ENCODE assay signal across 13 cellular contexts in the genomic region with DNA sequence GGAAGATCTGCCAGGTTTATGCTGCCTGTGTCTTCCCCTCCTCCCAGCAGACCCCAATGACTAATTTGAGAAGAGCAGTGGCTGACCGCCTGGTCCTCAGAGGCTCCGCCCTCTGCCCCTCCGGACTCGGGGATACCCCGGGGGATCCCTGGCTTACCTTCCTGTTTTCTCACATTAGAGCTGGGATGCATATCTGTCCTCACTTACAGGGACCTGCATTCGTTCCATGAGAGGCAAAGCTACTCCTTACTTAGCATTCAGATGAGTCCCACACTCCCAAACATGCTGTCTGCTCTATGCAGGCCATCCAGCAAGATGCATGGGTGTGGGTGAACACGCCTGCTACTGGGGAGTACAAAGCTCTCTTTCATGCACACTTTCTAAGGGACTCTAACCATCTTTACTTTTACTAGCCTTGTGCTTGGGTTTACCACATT. TPM values are rescaled to one million over a fixed set of nuclear protein-coding genes. Genes with fewer than 3 reads are reported as not detected.
DNase-seq lines count a peak whose midpoint lies in the region; ATAC-seq and TF ChIP-seq lines count a peak whose summit lies in the region.
"Had no signal": no experiment of that assay in that cellular context is flagged by ENCODE, and none has a peak within 500 bp of the region (broad histone marks: within the 10 kb centered on the region; RNA-seq: fewer than 3 reads in every experiment).

No MANE protein-coding gene starts in this region.

- peaks cover 74% of the 10 kb centered on the region for H3K4me1 Mint-ChIP-seq in brain

- no peaks in the 10 kb centered on the region for H3K9me3 ChIP-seq in prostate gland

- no peaks in the 10 kb centered on the region for H3K36me3 ChIP-seq in prostate gland

- ATAC-seq in GM18502 (IDR thresholded peaks at IDR 0.05; ENCODE audit: poor library complexity, unreplicated experiment) (peak; percentile 62), GM21367 (IDR thresholded peaks at IDR 0.05; ENCODE audit: unreplicated experiment) (peak; percentile 35), HG03097 (IDR thresholded peaks at IDR 0.05; ENCODE audit: low FRiP score, unreplicated experiment) (peak; percentile 55)

- H3K27ac ChIP-seq in prostate gland, result no peak overlapping the region

- peaks cover 0 to 6% (median 3%) of the 10 kb centered on the region in 5 experiments for H3K9me3 Mint-ChIP-seq in brain

- WGBS in prostate gland, result 84% methylated on average over 7 of the region's 7 CpGs

- no peak overlapping the region for H3K4me3 ChIP-seq in prostate gland

- no peak for TF ChIP-seq POLR2A in prostate gland (IDR thresholded peaks at IDR 0.05)

- peak overlapping the region in 1 of 5 experiments; percentile 16 for H3K4me3 Mint-ChIP-seq in brain
- H3K4me3 Mint-ChIP-seq: activated naive CD8-positive, alpha-beta T cell had no signal

- intact Hi-C loops in prostate gland (cut with DNase I), result no loop called here

- no peaks in the 10 kb centered on the region for H3K27me3 Mint-ChIP-seq in brain
- H3K27me3 Mint-ChIP-seq: activated naive CD8-positive, alpha-beta T cell had no signal

- TF ChIP-seq CTCF in brain (conservative IDR thresholded peaks at IDR 0.05) (no peak), prostate gland (IDR thresholded peaks at IDR 0.05) (no peak)

- peaks cover 3% of the 10 kb centered on the region for H3K4me1 ChIP-seq in prostate gland (replicated peaks)

- peak overlapping the region in 3 of 5 experiments; percentile 12 to 57 (median 28) for H3K27ac Mint-ChIP-seq in brain

- peaks cover 15% of the 10 kb centered on the region for H3K36me3 Mint-ChIP-seq in brain

- no peak for DNase-seq in CD1c-positive myeloid dendritic cell (ENCODE audit: extremely low spot score)
- no peak for DNase-seq in activated gamma-delta T cell treated with Interleukin-2 at 50 U/mL for 16 hours
- no peak for DNase-seq in prostate gland (ENCODE audit: low spot score)
- no peak for DNase-seq in HCEC 1CT
- DNase-seq: hippocampal formation, KBM-7, NCI-H526 treated with DMSO at 0.1 percent for 48 hours, T1000 had no signal

- H3K27me3 ChIP-seq in prostate gland (replicated peaks; ENCODE audit: insufficient read depth), result no peaks in the 10 kb centered on the region

RNA-seq across cellular contexts. Expression of a gene that starts 24.0 kb away (rescaled TPM):
- polyA plus RNA-seq in brain (ENCODE audit: insufficient read depth, low read depth, low replicate concordance), result 101 TPM
- total RNA-seq in prostate gland, result 10 to 100 TPM; 29.4 to 46.6 TPM
